Comparison of ENCODE assay signal across 20 cellular contexts in the genomic region with DNA sequence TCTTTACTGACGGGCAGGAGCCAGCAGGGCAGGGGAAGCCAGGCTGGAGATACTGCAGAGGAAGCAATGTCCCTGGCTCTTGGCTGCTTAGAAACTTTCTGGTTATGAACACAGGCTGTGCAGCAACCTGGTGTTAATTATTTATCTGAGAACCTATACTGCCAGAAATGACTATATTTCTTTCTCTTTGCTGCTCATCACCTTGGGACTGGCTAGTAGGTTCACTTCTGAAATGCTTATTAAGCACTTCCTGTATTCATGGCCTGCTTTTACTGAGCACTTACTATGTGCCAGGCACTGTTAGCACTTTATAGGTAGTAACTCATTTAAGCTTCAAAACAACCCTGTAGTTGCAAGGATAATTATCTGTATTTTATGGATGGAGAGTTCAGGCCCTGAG. TPM values are rescaled to one million over a fixed set of nuclear protein-coding genes. Genes with fewer than 3 reads are reported as not detected.
A peak's percentile ranks its signal among the peaks of the same experiment; 100 is the strongest.
DNase-seq lines count a peak whose midpoint lies in the region; ATAC-seq and TF ChIP-seq lines count a peak whose summit lies in the region.
"Had no signal": no experiment of that assay in that cellular context is flagged by ENCODE, and none has a peak within 500 bp of the region (broad histone marks: within the 10 kb centered on the region; RNA-seq: fewer than 3 reads in every experiment).

No MANE protein-coding gene starts in this region.

- H3K9me3 ChIP-seq in A673 (ENCODE audit: low read depth, low read length, poor library complexity, severe bottlenecking): no peaks in the 10 kb centered on the region
- H3K9me3 ChIP-seq in Caco-2: no peaks in the 10 kb centered on the region
- H3K9me3 ChIP-seq in gastrocnemius medialis: no peaks in the 10 kb centered on the region
- H3K9me3 ChIP-seq: ascending aorta, pancreas, Peyer's patch, suprapubic skin had no signal

- H3K27ac Mint-ChIP-seq in Caco-2 (ENCODE audit: unreplicated experiment): no peak overlapping the region
- H3K27ac Mint-ChIP-seq: activated CD4-positive, alpha-beta T cell treated with anti-CD3 and anti-CD28 coated beads for 36 hours had no signal

- no peaks in the 10 kb centered on the region for H3K4me1 ChIP-seq in A673 (ENCODE audit: insufficient read depth, low read length, poor library complexity, severe bottlenecking)
- no peaks in the 10 kb centered on the region for H3K4me1 ChIP-seq in Caco-2
- no peaks in the 10 kb centered on the region for H3K4me1 ChIP-seq in gastrocnemius medialis
- H3K4me1 ChIP-seq: ascending aorta, pancreas, Peyer's patch, suprapubic skin had no signal

- H3K4me1 Mint-ChIP-seq in Caco-2 (ENCODE audit: low read depth, unreplicated experiment): no peaks in the 10 kb centered on the region
- H3K4me1 Mint-ChIP-seq: activated CD4-positive, alpha-beta T cell treated with anti-CD3 and anti-CD28 coated beads for 36 hours had no signal

- H3K36me3 ChIP-seq in A673 (ENCODE audit: insufficient read depth, low read length, poor library complexity, severe bottlenecking) (no peaks in the 10 kb centered on the region), Caco-2 (ENCODE audit: control insufficient read depth, insufficient read depth, low read length) (no peaks in the 10 kb centered on the region), gastrocnemius medialis (no peaks in the 10 kb centered on the region)
- H3K36me3 ChIP-seq: ascending aorta, pancreas, Peyer's patch, suprapubic skin had no signal

- no peaks in the 10 kb centered on the region for H3K36me3 Mint-ChIP-seq in Caco-2 (ENCODE audit: insufficient read depth, unreplicated experiment)
- H3K36me3 Mint-ChIP-seq: naive B cell had no signal

- no peaks in the 10 kb centered on the region for H3K9me3 Mint-ChIP-seq in Caco-2 (ENCODE audit: unreplicated experiment)
- H3K9me3 Mint-ChIP-seq: naive B cell had no signal

- TF ChIP-seq POLR2A in gastrocnemius medialis (IDR thresholded peaks at IDR 0.05): no peak

- POLR2A ChIA-PET in A673 (lab: Charles Lee; ENCODE audit: low non-redundant PET) (no interaction called here), Caco-2 (lab: Charles Lee) (no interaction called here)

- H3K4me3 Mint-ChIP-seq in Caco-2 (ENCODE audit: unreplicated experiment): no peak overlapping the region
- H3K4me3 Mint-ChIP-seq: activated CD4-positive, alpha-beta T cell treated with anti-CD3 and anti-CD28 coated beads for 36 hours had no signal

- no peaks in the 10 kb centered on the region for H3K27me3 ChIP-seq in A673 (replicated peaks; ENCODE audit: insufficient read depth, low read depth, low read length, poor library complexity)
- H3K27me3 ChIP-seq in Caco-2 (replicated peaks; ENCODE audit: control insufficient read depth, insufficient read depth, low read length): no peaks in the 10 kb centered on the region
- H3K27me3 ChIP-seq in gastrocnemius medialis: no peaks in the 10 kb centered on the region
- H3K27me3 ChIP-seq: ascending aorta, pancreas, Peyer's patch, suprapubic skin had no signal

- ATAC-seq in GM18517 (IDR thresholded peaks at IDR 0.05; ENCODE audit: unreplicated experiment) (peak; percentile 57), GM19438 (IDR thresholded peaks at IDR 0.05; ENCODE audit: low read depth, unreplicated experiment) (peak; percentile 59), HG02798 (IDR thresholded peaks at IDR 0.05; ENCODE audit: poor library complexity, unreplicated experiment) (peak; percentile 43), HG03460 (IDR thresholded peaks at IDR 0.05; ENCODE audit: unreplicated experiment) (peak; percentile 66), gastrocnemius medialis (no peak)
- ATAC-seq: activated CD4-positive, alpha-beta T cell treated with anti-CD3 and anti-CD28 coated beads for 36 hours; pancreas had no signal

- no peaks in the 10 kb centered on the region for H3K27me3 Mint-ChIP-seq in Caco-2 (ENCODE audit: insufficient read depth, unreplicated experiment)
- H3K27me3 Mint-ChIP-seq: activated CD4-positive, alpha-beta T cell treated with anti-CD3 and anti-CD28 coated beads for 36 hours; naive B cell had no signal

- intact Hi-C loops in A673 (cut with micrococcal nuclease; ENCODE audit: unreplicated experiment): no loop called here
- intact Hi-C loops in Caco-2 (cut with micrococcal nuclease; ENCODE audit: unreplicated experiment): no loop called here
- intact Hi-C loops in gastrocnemius medialis (cut with DNase I; ENCODE audit: low total_unique reads): no loop called here

- no TSS peak for BruUV-seq in A673 (replicated peaks; lab: Mats Ljungman, UMichigan)
- BruUV-seq in Caco-2 (replicated peaks; lab: Mats Ljungman, UMichigan): no TSS peak

- in situ Hi-C loops in gastrocnemius medialis (cut with MboI; ENCODE audit: low sequenced_read_pairs in 4 of 4): no loop called here

- H3K4me3 ChIP-seq in A673 (ENCODE audit: low read depth, low read length, poor library complexity, severe bottlenecking) (no peak overlapping the region), Caco-2 (ENCODE audit: low read depth, low read length) (no peak overlapping the region), gastrocnemius medialis (no peak overlapping the region)
- H3K4me3 ChIP-seq: ascending aorta, pancreas, Peyer's patch, SK-N-MC, suprapubic skin had no signal

- no peak for TF ChIP-seq CTCF in A673 (conservative IDR thresholded peaks at IDR 0.05; ENCODE audit: low read depth, low read length)
- no peak for TF ChIP-seq CTCF in Caco-2 (IDR thresholded peaks at IDR 0.05; ENCODE audit: insufficient read depth in 1 of 2, low read depth in 1 of 2, low read length in 1 of 2, severe bottlenecking in 1 of 2, unreplicated experiment in 1 of 2)
- no peak for TF ChIP-seq CTCF in gastrocnemius medialis (IDR thresholded peaks at IDR 0.05 in 4 of 5, conservative IDR thresholded peaks at IDR 0.05 in 1 of 5)

- CTCF ChIA-PET in A673 (lab: Charles Lee) (no interaction called here), Caco-2 (lab: Charles Lee) (no interaction called here)

- no peak overlapping the region for H3K27ac ChIP-seq in A673 (ENCODE audit: low read depth, low read length, poor library complexity, severe bottlenecking)
- no peak overlapping the region for H3K27ac ChIP-seq in gastrocnemius medialis
- H3K27ac ChIP-seq: ascending aorta, pancreas, Peyer's patch, SK-N-MC, suprapubic skin had no signal

- no peak for DNase-seq in A673 (ENCODE audit: low spot score)
- DNase-seq in Caco-2: no peak
- no peak for DNase-seq in gastrocnemius medialis
- DNase-seq in stimulated activated CD4-positive, alpha-beta T cell treated with anti-CD3 and anti-CD28 coated beads, Interleukin-4, amount 100 ng/mL, for 4 hours: no peak
- DNase-seq: activated CD4-positive, alpha-beta T cell treated with anti-CD3 and anti-CD28 coated beads for 36 hours; activated naive CD4-positive, alpha-beta T cell; COR-L47; islet precursor cell; naive B cell; NCI-H1417 treated with DMSO at 0.1 percent for 48 hours; pancreas; Peyer's patch; T1000 had no signal

RNA-seq across cellular contexts. Expression of gene RAB11A, which starts 57.6 kb away (rescaled TPM):
- total RNA-seq in A673 (2021): 220 and 227 TPM in 2 replicates
- total RNA-seq in Caco-2 (2022): 208 and 232 TPM in 2 replicates
- 100 to 1,000 TPM in 3 of 4 donors, 10 to 100 TPM in 1; 93.0 to 207 (median 166) TPM for total RNA-seq in gastrocnemius medialis

Comparison
In these comparisons a context has a peak if more than half of its experiments do, and no peak if none do; other contexts are left out.
1. ATAC-seq: peak in GM18517 (single experiment), GM19438 (single experiment), HG02798 (single experiment) and HG03460 (single experiment); none in gastrocnemius medialis (0 of 2).